Comparison of ENCODE assay signal across 1 cellular context in the genomic region with DNA sequence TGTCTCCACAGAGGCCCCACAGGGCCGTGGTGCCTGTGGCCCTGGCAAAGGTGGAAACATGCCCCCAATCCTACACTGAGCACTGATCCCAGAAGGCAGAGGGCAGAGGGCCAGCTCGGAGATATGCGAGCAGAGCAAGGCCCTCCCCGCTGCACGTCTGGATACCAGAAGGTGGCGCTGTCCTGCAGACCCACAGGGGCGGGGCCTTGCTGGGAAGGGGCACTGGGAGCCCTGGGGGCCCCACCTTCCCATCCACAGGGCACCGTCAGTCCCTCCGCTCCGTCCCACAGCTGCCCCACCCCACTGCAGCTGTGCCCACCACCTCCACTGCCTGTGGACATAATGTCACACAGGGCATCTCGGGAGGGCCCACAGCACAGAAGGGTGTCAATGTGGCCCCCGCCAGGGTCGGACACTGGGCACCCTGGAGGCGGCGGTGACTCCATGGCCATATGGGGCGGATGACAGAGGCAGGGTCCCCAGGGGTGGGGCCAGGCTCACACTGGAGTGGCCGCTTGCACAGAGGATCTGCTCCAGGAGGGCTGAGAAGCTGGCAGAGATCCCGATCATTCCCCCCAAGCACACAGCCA.
TF ChIP-seq lines count a peak whose summit lies in the region.

No MANE protein-coding gene starts in this region.

TF ChIP-seq in HepG2, 621 proteins besides CTCF, POLR2A, EP300 and RAD21 (continued from another document):
- TF ChIP-seq, protein P1, sequence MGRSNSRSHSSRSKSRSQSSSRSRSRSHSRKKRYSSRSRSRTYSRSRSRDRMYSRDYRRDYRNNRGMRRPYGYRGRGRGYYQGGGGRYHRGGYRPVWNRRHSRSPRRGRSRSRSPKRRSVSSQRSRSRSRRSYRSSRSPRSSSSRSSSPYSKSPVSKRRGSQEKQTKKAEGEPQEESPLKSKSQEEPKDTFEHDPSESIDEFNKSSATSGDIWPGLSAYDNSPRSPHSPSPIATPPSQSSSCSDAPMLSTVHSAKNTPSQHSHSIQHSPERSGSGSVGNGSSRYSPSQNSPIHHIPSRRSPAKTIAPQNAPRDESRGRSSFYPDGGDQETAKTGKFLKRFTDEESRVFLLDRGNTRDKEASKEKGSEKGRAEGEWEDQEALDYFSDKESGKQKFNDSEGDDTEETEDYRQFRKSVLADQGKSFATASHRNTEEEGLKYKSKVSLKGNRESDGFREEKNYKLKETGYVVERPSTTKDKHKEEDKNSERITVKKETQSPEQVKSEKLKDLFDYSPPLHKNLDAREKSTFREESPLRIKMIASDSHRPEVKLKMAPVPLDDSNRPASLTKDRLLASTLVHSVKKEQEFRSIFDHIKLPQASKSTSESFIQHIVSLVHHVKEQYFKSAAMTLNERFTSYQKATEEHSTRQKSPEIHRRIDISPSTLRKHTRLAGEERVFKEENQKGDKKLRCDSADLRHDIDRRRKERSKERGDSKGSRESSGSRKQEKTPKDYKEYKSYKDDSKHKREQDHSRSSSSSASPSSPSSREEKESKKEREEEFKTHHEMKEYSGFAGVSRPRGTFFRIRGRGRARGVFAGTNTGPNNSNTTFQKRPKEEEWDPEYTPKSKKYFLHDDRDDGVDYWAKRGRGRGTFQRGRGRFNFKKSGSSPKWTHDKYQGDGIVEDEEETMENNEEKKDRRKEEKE (IDR thresholded peaks at IDR 0.05): no peak
- TF ChIP-seq NFIB (CRISPR knock-in tag; IDR thresholded peaks at IDR 0.05; ENCODE audit: borderline replicate concordance): no peak
- no peak for TF ChIP-seq TBL1XR1 (IDR thresholded peaks at IDR 0.05; ENCODE audit: borderline replicate concordance, low read length, partially characterized antibody)
- no peak for TF ChIP-seq ZNF577 (CRISPR knock-in tag; IDR thresholded peaks at IDR 0.05; ENCODE audit: borderline replicate concordance, low read depth)
- TF ChIP-seq JDP2 (CRISPR knock-in tag; IDR thresholded peaks at IDR 0.05; ENCODE audit: borderline replicate concordance): no peak
- no peak for TF ChIP-seq ZNF3 (CRISPR knock-in tag; IDR thresholded peaks at IDR 0.05)
- TF ChIP-seq ZNF567 (CRISPR knock-in tag; IDR thresholded peaks at IDR 0.05; ENCODE audit: borderline replicate concordance): no peak
- no peak for TF ChIP-seq RAD51 (IDR thresholded peaks at IDR 0.05; ENCODE audit: borderline replicate concordance)
